In genomic region chr20:31671324-31671723, GRCh38 we compare ENCODE assay signal across 12 cellular contexts. TPM values are rescaled to one million over a fixed set of nuclear protein-coding genes. Genes with fewer than 3 reads are reported as not detected.
DNase-seq lines count a peak whose midpoint lies in the region; TF ChIP-seq lines count a peak whose summit lies in the region.
"Had no signal": no experiment of that assay in that cellular context is flagged by ENCODE, and none has a peak within 500 bp of the region (broad histone marks: within the 10 kb centered on the region; RNA-seq: fewer than 3 reads in every experiment).

No MANE protein-coding gene starts in this region.

- H3K4me3 ChIP-seq in skin epidermis = no peak overlapping the region

- H3K27ac ChIP-seq in skin epidermis = peak overlapping the region in 17 of 21 experiments; percentile 22 to 89 (median 70)

- TF ChIP-seq CTCF in Calu3 (IDR thresholded peaks at IDR 0.05; ENCODE audit: unreplicated experiment) = no peak
- TF ChIP-seq CTCF in nephron progenitor cell (IDR thresholded peaks at IDR 0.05) = no peak

- H3K27me3 Mint-ChIP-seq in Calu3 (ENCODE audit: unreplicated experiment) = no peaks in the 10 kb centered on the region
- H3K27me3 Mint-ChIP-seq in activated T-helper 1 cell treated with anti-CD3 and anti-CD28 coated beads, Interleukin-12 subunit alpha, Interleukin-12 subunit beta, Interleukin-2, Interleukin-4 antibody, amounts not matched to agents 30 ng/mL and 10 ng/mL and 1 ng/mL, durations not matched to agents 14 hours and 24 hours and 36 hours (ENCODE audit: insufficient read depth) = no peaks in the 10 kb centered on the region
- peaks cover 7 to 18% (median 12%) of the 10 kb centered on the region in 3 donors for H3K27me3 Mint-ChIP-seq in immature natural killer cell (ENCODE audit: low read depth in 3 of 3)
- no peaks in the 10 kb centered on the region for H3K27me3 Mint-ChIP-seq in nephron progenitor cell (ENCODE audit: low read depth, poor library complexity)
- H3K27me3 Mint-ChIP-seq: stimulated activated naive CD8-positive, alpha-beta T cell treated with anti-CD3 and anti-CD28 coated beads, Interleukin-15, amount 100 ng/mL, for 72 hours had no signal

- no peak for DNase-seq in Calu3
- DNase-seq in activated T-helper 1 cell treated with anti-CD3 and anti-CD28 coated beads, Interleukin-12 subunit alpha, Interleukin-12 subunit beta, Interleukin-2, Interleukin-4 antibody, amounts not matched to agents 30 ng/mL and 10 ng/mL and 1 ng/mL, durations not matched to agents 14 hours and 24 hours and 36 hours (ENCODE audit: low spot score) = no peak
- no peak for DNase-seq in immature natural killer cell
- no peak for DNase-seq in nephron progenitor cell
- DNase-seq in stimulated activated CD8-positive, alpha-beta memory T cell treated with anti-CD3 and anti-CD28 coated beads, Interleukin-4, amount 100 ng/mL, for 48 hours = no peak
- DNase-seq in hepatic stellate cell (ENCODE audit: low spot score) = no peak
- DNase-seq in NCI-H187 (lab: John Stamatoyannopoulos, UW) = no peak
- DNase-seq: activated CD4-positive, CD25-positive, alpha-beta regulatory T cell treated with anti-CD3 and anti-CD28 coated beads, Interleukin-2, amount 50 U/mL, for 72 hours; RPMI8226; stimulated activated CD4-positive, alpha-beta T cell treated with anti-CD3 and anti-CD28 coated beads, Interleukin-15, amount 100 ng/mL, for 24 hours; stimulated activated naive CD8-positive, alpha-beta T cell treated with anti-CD3 and anti-CD28 coated beads, Interleukin-15, amount 100 ng/mL, for 72 hours had no signal

- H3K4me3 Mint-ChIP-seq in Calu3 (ENCODE audit: low read depth, unreplicated experiment) (no peak overlapping the region), immature natural killer cell (peak overlapping the region in 2 of 5 donors; percentile 7 to 59), nephron progenitor cell (no peak overlapping the region)
- H3K4me3 Mint-ChIP-seq in activated T-helper 1 cell treated with anti-CD3 and anti-CD28 coated beads, Interleukin-12 subunit alpha, Interleukin-12 subunit beta, Interleukin-2, Interleukin-4 antibody, amounts not matched to agents 30 ng/mL and 10 ng/mL and 1 ng/mL, durations not matched to agents 14 hours and 24 hours and 36 hours = no peak overlapping the region
- H3K4me3 Mint-ChIP-seq: stimulated activated naive CD8-positive, alpha-beta T cell treated with anti-CD3 and anti-CD28 coated beads, Interleukin-15, amount 100 ng/mL, for 72 hours had no signal

- CTCF ChIA-PET in Calu3 (lab: Charles Lee) = interaction anchor here (1.0 kb wide), 1 partner anchor 10 kb away, joined by 5 read pairs; no protein-coding TSS in a partner anchor

- BruUV-seq in Calu3 (replicated peaks; lab: Mats Ljungman, UMichigan) = no TSS peak

- H3K36me3 Mint-ChIP-seq in Calu3 (ENCODE audit: insufficient read depth, unreplicated experiment) = peaks cover 97% of the 10 kb centered on the region
- peaks cover 67% of the 10 kb centered on the region for H3K36me3 Mint-ChIP-seq in activated T-helper 1 cell treated with anti-CD3 and anti-CD28 coated beads, Interleukin-12 subunit alpha, Interleukin-12 subunit beta, Interleukin-2, Interleukin-4 antibody, amounts not matched to agents 30 ng/mL and 10 ng/mL and 1 ng/mL, durations not matched to agents 14 hours and 24 hours and 36 hours (ENCODE audit: low read depth)
- H3K36me3 Mint-ChIP-seq in immature natural killer cell = peaks cover 0 to 19% (median 13%) of the 10 kb centered on the region in 3 donors
- peaks cover 12% of the 10 kb centered on the region for H3K36me3 Mint-ChIP-seq in nephron progenitor cell (ENCODE audit: low read depth)

- peak overlapping the region; percentile 49 for H3K27ac Mint-ChIP-seq in Calu3 (ENCODE audit: unreplicated experiment)
- peak overlapping the region; percentile 13 for H3K27ac Mint-ChIP-seq in activated T-helper 1 cell treated with anti-CD3 and anti-CD28 coated beads, Interleukin-12 subunit alpha, Interleukin-12 subunit beta, Interleukin-2, Interleukin-4 antibody, amounts not matched to agents 30 ng/mL and 10 ng/mL and 1 ng/mL, durations not matched to agents 14 hours and 24 hours and 36 hours
- H3K27ac Mint-ChIP-seq in immature natural killer cell = peak overlapping the region; percentile 67 to 100 (median 85)
- no peak overlapping the region for H3K27ac Mint-ChIP-seq in nephron progenitor cell

- H3K9me3 Mint-ChIP-seq in Calu3 (ENCODE audit: low read depth, unreplicated experiment) (no peaks in the 10 kb centered on the region), immature natural killer cell (no peaks in the 10 kb centered on the region), nephron progenitor cell (no peaks in the 10 kb centered on the region)
- H3K9me3 Mint-ChIP-seq in activated T-helper 1 cell treated with anti-CD3 and anti-CD28 coated beads, Interleukin-12 subunit alpha, Interleukin-12 subunit beta, Interleukin-2, Interleukin-4 antibody, amounts not matched to agents 30 ng/mL and 10 ng/mL and 1 ng/mL, durations not matched to agents 14 hours and 24 hours and 36 hours = no peaks in the 10 kb centered on the region
- H3K9me3 Mint-ChIP-seq: stimulated activated naive CD8-positive, alpha-beta T cell treated with anti-CD3 and anti-CD28 coated beads, Interleukin-15, amount 100 ng/mL, for 72 hours had no signal

- H3K4me1 Mint-ChIP-seq in Calu3 (ENCODE audit: low read depth, unreplicated experiment) (peaks cover 83% of the 10 kb centered on the region), immature natural killer cell (peaks cover 96% of the 10 kb centered on the region in 2 donors), nephron progenitor cell (peaks cover 55% of the 10 kb centered on the region)
- peaks cover 84% of the 10 kb centered on the region for H3K4me1 Mint-ChIP-seq in activated T-helper 1 cell treated with anti-CD3 and anti-CD28 coated beads, Interleukin-12 subunit alpha, Interleukin-12 subunit beta, Interleukin-2, Interleukin-4 antibody, amounts not matched to agents 30 ng/mL and 10 ng/mL and 1 ng/mL, durations not matched to agents 14 hours and 24 hours and 36 hours (ENCODE audit: low read depth)

- intact Hi-C loops in Calu3 (cut with micrococcal nuclease; ENCODE audit: unreplicated experiment) = no loop called here
- intact Hi-C loops in activated T-helper 1 cell treated with anti-CD3 and anti-CD28 coated beads, Interleukin-12 subunit alpha, Interleukin-12 subunit beta, Interleukin-2, Interleukin-4 antibody, amounts not matched to agents 30 ng/mL and 10 ng/mL and 1 ng/mL, durations not matched to agents 14 hours and 24 hours and 36 hours (cut with micrococcal nuclease) = no loop called here

RNA-seq across cellular contexts. Expression of gene COX4I2, which starts 33.6 kb away (rescaled TPM):
- total RNA-seq in Calu3 (2022) = not detected in 2 replicates
- not detected in 2 replicates for total RNA-seq in activated T-helper 1 cell treated with anti-CD3 and anti-CD28 coated beads, Interleukin-12 subunit alpha, Interleukin-12 subunit beta, Interleukin-2, Interleukin-4 antibody, amounts not matched to agents 30 ng/mL and 10 ng/mL and 1 ng/mL, durations not matched to agents 14 hours and 24 hours and 36 hours
- not detected for polyA plus RNA-seq in immature natural killer cell

RNA-seq across cellular contexts. Expression of gene BCL2L1, which starts 51.3 kb away (rescaled TPM):
- 290 and 321 TPM in 2 replicates for total RNA-seq in Calu3 (2022)
- total RNA-seq in activated T-helper 1 cell treated with anti-CD3 and anti-CD28 coated beads, Interleukin-12 subunit alpha, Interleukin-12 subunit beta, Interleukin-2, Interleukin-4 antibody, amounts not matched to agents 30 ng/mL and 10 ng/mL and 1 ng/mL, durations not matched to agents 14 hours and 24 hours and 36 hours = 417 and 420 TPM in 2 replicates
- polyA plus RNA-seq in immature natural killer cell = 10 to 100 TPM; 30.9 to 60.4 (median 39.3) TPM
